In the genomic region with DNA sequence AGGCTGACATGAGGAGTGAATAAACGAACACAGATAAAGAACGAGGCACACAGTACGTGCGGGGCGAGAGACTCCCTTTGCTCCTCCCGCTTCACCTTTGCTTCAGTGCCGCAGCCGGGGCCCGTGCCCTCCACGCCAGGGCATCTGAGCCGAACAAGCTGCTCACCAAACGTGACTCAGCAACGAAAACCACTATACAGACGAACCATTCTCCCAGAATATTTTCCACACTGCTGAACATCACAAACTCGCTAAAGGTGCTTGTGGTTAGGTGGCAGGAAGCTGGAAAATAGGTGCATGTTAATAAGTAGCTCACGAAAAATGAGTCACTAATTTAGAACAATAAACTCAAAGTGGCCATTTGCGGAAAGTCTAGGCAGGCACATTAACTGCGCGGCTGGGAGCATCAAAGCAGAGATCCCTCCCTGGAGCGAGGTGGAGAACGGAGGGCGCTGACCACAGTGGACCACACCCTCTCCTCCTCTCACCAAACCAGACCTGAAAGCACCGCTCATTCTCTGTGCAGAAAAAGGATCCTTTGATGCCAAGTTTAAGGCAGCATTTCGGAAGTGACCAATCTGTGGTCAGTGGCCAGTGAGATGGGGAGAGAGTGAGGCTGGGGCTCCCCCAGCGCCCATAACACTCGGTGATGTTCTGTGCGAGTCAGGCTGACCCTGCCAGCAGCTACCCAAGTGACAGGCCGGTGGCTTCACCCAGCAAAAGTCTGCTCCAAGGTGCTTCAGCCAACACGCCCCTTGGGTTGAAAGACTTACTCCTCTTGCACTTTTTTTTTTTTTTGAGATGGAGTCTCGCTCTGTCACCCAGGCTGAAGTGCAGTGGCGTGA, we compare ENCODE assay signal across 1 cellular context.
TF ChIP-seq lines count a peak whose summit lies in the region.

No MANE protein-coding gene starts in this region.

TF ChIP-seq in IMR-90, 13 proteins besides CTCF, POLR2A, EP300 and RAD21 (continued from another document):
- TF ChIP-seq FOS (IDR thresholded peaks at IDR 0.05; ENCODE audit: low read depth, low read length), result no peak
- no peak for TF ChIP-seq NFE2L2 (IDR thresholded peaks at IDR 0.05; ENCODE audit: low read depth, low read length)
- no peak for TF ChIP-seq CHD1 (IDR thresholded peaks at IDR 0.05; ENCODE audit: low read depth, low read length)
- no peak for TF ChIP-seq USF2 (IDR thresholded peaks at IDR 0.05; ENCODE audit: low read depth, low read length)
- no peak for TF ChIP-seq ELK1 (IDR thresholded peaks at IDR 0.05; ENCODE audit: borderline replicate concordance, low read depth, low read length)
- TF ChIP-seq RFX5 (IDR thresholded peaks at IDR 0.05; ENCODE audit: low read depth, low read length), result no peak
- TF ChIP-seq BHLHE40 (IDR thresholded peaks at IDR 0.05; ENCODE audit: low read depth, low read length), result no peak
- TF ChIP-seq CEBPB (IDR thresholded peaks at IDR 0.05; ENCODE audit: low read depth, low read length), result no peak
- no peak for TF ChIP-seq MXI1 (IDR thresholded peaks at IDR 0.05; ENCODE audit: borderline replicate concordance, low read depth, low read length)
- TF ChIP-seq MAZ (IDR thresholded peaks at IDR 0.05; ENCODE audit: borderline replicate concordance, low read depth, low read length), result no peak
